In the genomic region with DNA sequence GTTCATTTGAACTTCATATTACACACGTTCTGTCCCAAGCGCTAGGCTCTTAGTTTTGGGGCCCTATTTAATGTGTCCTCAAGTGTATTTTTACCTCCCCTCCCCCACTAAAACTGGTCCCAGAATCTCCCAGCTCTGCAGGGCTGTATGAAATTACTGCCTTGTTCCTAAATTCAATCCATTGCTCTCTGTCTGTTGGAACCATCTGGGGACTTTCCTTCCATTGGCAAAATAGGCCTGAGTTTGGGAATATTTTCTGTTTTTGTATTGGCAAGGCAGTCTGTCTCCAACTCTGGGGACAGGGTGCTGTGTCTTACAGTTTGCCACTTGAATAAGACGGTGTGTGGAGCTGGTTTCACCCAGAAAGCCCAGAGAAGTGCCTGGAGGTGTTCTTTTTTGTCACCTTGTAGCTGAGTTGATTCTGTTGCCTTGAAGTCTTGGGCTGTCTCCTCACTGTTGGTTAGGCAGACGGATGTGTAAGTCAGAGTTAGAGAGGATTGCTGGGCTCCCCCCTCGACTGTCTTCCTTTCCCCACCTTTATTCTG, we compare ENCODE assay signal across 8 cellular contexts. TPM values are rescaled to one million over a fixed set of nuclear protein-coding genes. Genes with fewer than 3 reads are reported as not detected.
DNase-seq lines count a peak whose midpoint lies in the region; ATAC-seq and TF ChIP-seq lines count a peak whose summit lies in the region.

No MANE protein-coding gene starts in this region.

- DNase-seq in GM20000 (ENCODE audit: low spot score) = peak; percentile 41
- DNase-seq in T-cell = peak in 12 of 34 experiments; percentile 11 to 56 (median 25)
- no peak for DNase-seq in fibroblast of lung (ENCODE audit: low read depth in 2 of 2)
- DNase-seq in skeletal muscle cell (ENCODE audit: low read depth) = no peak
- DNase-seq in NCI-H748 treated with DMSO at 0.1 percent for 48 hours (lab: John Stamatoyannopoulos, UW) = no peak

- peak overlapping the region; percentile 93 to 98 (median 97) for H3K4me3 Mint-ChIP-seq in T-cell

- peaks cover 21% of the 10 kb centered on the region for H3K36me3 ChIP-seq in fibroblast of lung (ENCODE audit: control insufficient read depth, insufficient read depth, low read length)

- ATAC-seq in T-cell (replicated peaks in 1 of 4) (peak; percentile 7 to 32 (median 9)), HG02938 (IDR thresholded peaks at IDR 0.05; ENCODE audit: unreplicated experiment) (no peak), HG03565 (IDR thresholded peaks at IDR 0.05; ENCODE audit: unreplicated experiment) (no peak)
- no peak for ATAC-seq in activated CD4-positive, CD25-positive, alpha-beta regulatory T cell treated with anti-CD3 and anti-CD28 coated beads, Interleukin-2, amount 50 U/mL, for 24 hours

- POLR2A ChIA-PET in T-cell (lab: Charles Lee) = interaction anchor here (0.8 kb wide), 2 partner anchors 10 to 45 kb away, joined by 3 read pairs; no protein-coding TSS in a partner anchor

- H2AFZ ChIP-seq in fibroblast of lung (ENCODE audit: low read length) = peak overlapping the region; percentile 27

- peaks cover 22% of the 10 kb centered on the region for H3K79me2 ChIP-seq in fibroblast of lung (ENCODE audit: control insufficient read depth, insufficient read depth, low read length)

- H3K27ac Mint-ChIP-seq in T-cell = peak overlapping the region; percentile 91 to 97

- CTCF ChIA-PET in T-cell (lab: Charles Lee) = interaction anchor here in 1 of 2 donors (0.6 to 4.9 kb wide), 4 partner anchors 9 to 606 kb away, joined by 3 to 36 read pairs (median 4); no protein-coding TSS in a partner anchor

- H3K27me3 Mint-ChIP-seq in T-cell = no peaks in the 10 kb centered on the region

- no peaks in the 10 kb centered on the region for H3K9me3 ChIP-seq in fibroblast of lung (ENCODE audit: control insufficient read depth, insufficient read depth, low read depth, low read length)

- H3K9me3 Mint-ChIP-seq in T-cell = no peaks in the 10 kb centered on the region

- no peaks in the 10 kb centered on the region for H3K27me3 ChIP-seq in fibroblast of lung (ENCODE audit: control insufficient read depth, insufficient read depth, low read length)

- H4K20me1 ChIP-seq in fibroblast of lung (ENCODE audit: control insufficient read depth, extremely low read depth, insufficient read depth, low read length) = no peaks in the 10 kb centered on the region

- no peak for TF ChIP-seq CTCF in GM20000 (IDR thresholded peaks at IDR 0.05; ENCODE audit: extremely low read depth, missing control alignments)
- no peak for TF ChIP-seq CTCF in fibroblast of lung (conservative IDR thresholded peaks at IDR 0.05 in 1 of 2, IDR thresholded peaks at IDR 0.05 in 1 of 2; ENCODE audit: low read depth in 1 of 2, low read length in 2 of 2)

- H3K9ac ChIP-seq in fibroblast of lung (ENCODE audit: insufficient read depth, low read length) = no peak overlapping the region

- H3K4me1 ChIP-seq in fibroblast of lung (ENCODE audit: control insufficient read depth, extremely low read depth, insufficient read depth, low read length) = peaks cover 18% of the 10 kb centered on the region

- H3K4me1 Mint-ChIP-seq in T-cell = peaks cover 67 to 82% (median 77%) of the 10 kb centered on the region in 3 donors

- H3K27ac ChIP-seq in fibroblast of lung (ENCODE audit: insufficient read depth, low read length) = peak overlapping the region; percentile 57

- H3K36me3 Mint-ChIP-seq in T-cell = peaks cover 46% of the 10 kb centered on the region

- peak overlapping the region; percentile 80 for H3K4me2 ChIP-seq in fibroblast of lung (ENCODE audit: extremely low read depth, insufficient read depth, low read length)

- H3K4me3 ChIP-seq in fibroblast of lung (replicated peaks in 1 of 4; ENCODE audit: control extremely low read depth in 1 of 4, insufficient read depth in 1 of 4, low read depth in 3 of 4, low read length in 4 of 4) = peak overlapping the region; percentile 71 to 78 (median 76)
- peak overlapping the region; percentile 81 for H3K4me3 ChIP-seq in skeletal muscle cell (ENCODE audit: low read depth, low read length)

RNA-seq across cellular contexts. Expression of a gene that starts 1.3 kb away (rescaled TPM):
- total RNA-seq in T-cell (100 to 1,000 TPM; 222 to 268 (median 236) TPM), fibroblast of lung (16.4 and 25.9 TPM in 2 replicates)
- polyA plus RNA-seq in fibroblast of lung = 27.7 and 28.5 TPM in 2 replicates
- 37.1 and 39.7 TPM in 2 replicates for polyA plus RNA-seq in fibroblast of lung (2012)
- polyA minus RNA-seq in fibroblast of lung (ENCODE audit: low replicate concordance) = 98.0 and 145 TPM in 2 replicates

RNA-seq across cellular contexts. Expression of a gene that starts 19.2 kb away (rescaled TPM):
- total RNA-seq in T-cell (100 to 1,000 TPM; 189 to 264 (median 224) TPM), fibroblast of lung (108 TPM in 2 replicates)
- 87.7 and 122 TPM in 2 replicates for polyA plus RNA-seq in fibroblast of lung
- polyA plus RNA-seq in fibroblast of lung (2012) = 147 and 188 TPM in 2 replicates
- polyA minus RNA-seq in fibroblast of lung (ENCODE audit: low replicate concordance) = 114 and 133 TPM in 2 replicates

RNA-seq across cellular contexts. Expression of a gene that starts 22.4 kb away (rescaled TPM):
- total RNA-seq in T-cell (under 1 TPM in 1 of 5 donors, not detected in 4; 0.18 TPM), fibroblast of lung (under 0.01 TPM in 1 of 2 replicates, not detected in the other)
- polyA plus RNA-seq in fibroblast of lung = not detected in 2 replicates
- not detected in 2 replicates for polyA plus RNA-seq in fibroblast of lung (2012)
- polyA minus RNA-seq in fibroblast of lung (ENCODE audit: low replicate concordance) = not detected in 2 replicates

RNA-seq across cellular contexts. Expression of a gene that starts 45.1 kb away (rescaled TPM):
- not detected for total RNA-seq in T-cell
- total RNA-seq in fibroblast of lung = not detected in 2 replicates
- polyA plus RNA-seq in fibroblast of lung = 0.28 TPM in 1 of 2 replicates, not detected in the other
- 0.20 and 0.36 TPM in 2 replicates for polyA plus RNA-seq in fibroblast of lung (2012)
- not detected in 2 replicates for polyA minus RNA-seq in fibroblast of lung (ENCODE audit: low replicate concordance)

RNA-seq across cellular contexts. Expression of a gene that starts 59.6 kb away (rescaled TPM):
- total RNA-seq in T-cell (not detected), fibroblast of lung (1.8 and 11.1 TPM in 2 replicates)
- 0.41 and 0.76 TPM in 2 replicates for polyA plus RNA-seq in fibroblast of lung
- 1.0 and 1.1 TPM in 2 replicates for polyA plus RNA-seq in fibroblast of lung (2012)
- not detected in 2 replicates for polyA minus RNA-seq in fibroblast of lung (ENCODE audit: low replicate concordance)

Comparison
In these comparisons a context has a peak if more than half of its experiments do, and no peak if none do; other contexts are left out.
1. ATAC-seq: peak in T-cell (4 of 4); none in activated CD4-positive, CD25-positive, alpha-beta regulatory T cell treated with anti-CD3 and anti-CD28 coated beads, Interleukin-2, amount 50 U/mL, for 24 hours (0 of 2), HG02938 (single experiment) and HG03565 (single experiment).